ENCODE assay signal across 7 cellular contexts in genomic region chr7:72823765-72824732, GRCh38. TPM values are rescaled to one million over a fixed set of nuclear protein-coding genes. Genes with fewer than 3 reads are reported as not detected.
A peak's percentile ranks its signal among the peaks of the same experiment; 100 is the strongest.
DNase-seq lines count a peak whose midpoint lies in the region; ATAC-seq and TF ChIP-seq lines count a peak whose summit lies in the region.
"Not testable (repeated sequence)": the region's sequence is repeated elsewhere in the genome, so short reads cannot be mapped to it uniquely, and the experiment has no call there.

No MANE protein-coding gene starts in this region.

- CTCF ChIA-PET in WTC11 (lab: Charles Lee), result interaction anchor here (0.9 to 1.5 kb wide), 2 partner anchors 91 kb away, joined by 4 read pairs; no protein-coding TSS in a partner anchor

- H3K36me3 ChIP-seq in endodermal cell (ENCODE audit: control insufficient read depth, insufficient read depth, low read length); hepatocyte (replicated peaks; ENCODE audit: insufficient read depth, low read depth): not testable (repeated sequence)

- H3K36me3 Mint-ChIP-seq in WTC11, result peaks cover 15% of the 10 kb centered on the region
- H3K36me3 Mint-ChIP-seq in endodermal cell (ENCODE audit: low read depth); neural crest cell (ENCODE audit: low read depth): not testable (repeated sequence)

- H4K20me1 ChIP-seq in hepatocyte (ENCODE audit: insufficient read depth, poor library complexity, severe bottlenecking), result not testable (repeated sequence)

- H3K9me3 ChIP-seq in endodermal cell (ENCODE audit: control insufficient read depth, low read length); hepatocyte (ENCODE audit: low read depth): not testable (repeated sequence)

- not testable (repeated sequence) for H3K9ac ChIP-seq in endodermal cell (ENCODE audit: extremely low read depth, low read length, poor library complexity, severe bottlenecking)

- not testable (repeated sequence) for H2AFZ ChIP-seq in hepatocyte

- H3K9me2 ChIP-seq in hepatocyte (replicated peaks; ENCODE audit: insufficient read depth), result not testable (repeated sequence)

- H3K4me2 ChIP-seq in hepatocyte, result not testable (repeated sequence)

- not testable (repeated sequence) for ATAC-seq in WTC11

- H3K4me1 Mint-ChIP-seq in WTC11 (peaks cover 23% of the 10 kb centered on the region), neural crest cell (peaks cover 18% of the 10 kb centered on the region)
- H3K4me1 Mint-ChIP-seq in endodermal cell, result not testable (repeated sequence)

- H3K27me3 Mint-ChIP-seq in WTC11 (ENCODE audit: low read depth); endodermal cell (ENCODE audit: insufficient read depth); neural crest cell (ENCODE audit: low read depth): not testable (repeated sequence)

- POLR2A ChIA-PET in WTC11 (lab: Charles Lee), result not testable (repeated sequence)

- not testable (repeated sequence) for H3K4me3 ChIP-seq in endodermal cell (ENCODE audit: low read length); hepatocyte

- not testable (repeated sequence) for H3K9me3 Mint-ChIP-seq in WTC11, endodermal cell, neural crest cell

- H3K4me1 ChIP-seq in endodermal cell (ENCODE audit: control insufficient read depth, insufficient read depth, low read length); hepatocyte (ENCODE audit: insufficient read depth): not testable (repeated sequence)

- H3K27me3 ChIP-seq in endodermal cell (ENCODE audit: control insufficient read depth, insufficient read depth, low read length, poor library complexity, severe bottlenecking); hepatocyte: not testable (repeated sequence)

- not testable (repeated sequence) for H3K27ac ChIP-seq in endodermal cell (ENCODE audit: low read depth, low read length); hepatocyte

- H3K4me3 Mint-ChIP-seq in WTC11, endodermal cell: not testable (repeated sequence)
- peak overlapping the region; percentile 77 for H3K4me3 Mint-ChIP-seq in neural crest cell

- DNase-seq in DMS114 treated with DMSO at 0.1 percent for 48 hours (lab: John Stamatoyannopoulos, UW; ENCODE audit: unreplicated experiment) (peak; percentile 10), HS-5 (ENCODE audit: low read depth) (peak; percentile 41), NCI-H2196 (lab: John Stamatoyannopoulos, UW; ENCODE audit: unreplicated experiment) (peak; percentile 5)
- DNase-seq in WTC11 (ENCODE audit: low spot score); endodermal cell; hepatocyte (ENCODE audit: low spot score); neural crest cell (ENCODE audit: low read depth, low spot score): not testable (repeated sequence)

- TF ChIP-seq CTCF in WTC11 (IDR thresholded peaks at IDR 0.05) (peak; percentile 42), endodermal cell (conservative IDR thresholded peaks at IDR 0.05) (peak; percentile 70), hepatocyte (IDR thresholded peaks at IDR 0.05; ENCODE audit: poor library complexity) (peak; percentile 51), neural crest cell (conservative IDR thresholded peaks at IDR 0.05) (peak; percentile 63)

- 0 out of 2 replicates have a peak overlapping the region, but pooled peaks have one; percentile 37 for H3K27ac Mint-ChIP-seq in WTC11
- H3K27ac Mint-ChIP-seq in endodermal cell; neural crest cell (ENCODE audit: unreplicated experiment): not testable (repeated sequence)

- H3K79me2 ChIP-seq in hepatocyte, result not testable (repeated sequence)

- WGBS in endodermal cell (ENCODE audit: insufficient coverage in 1 of 2, insufficient read length in 1 of 2), 2 experiments, result 89% methylated on average over 8 of the region's 11 CpGs; no CpG with 5 or more reads in 1 of the 2 experiments
- WGBS in hepatocyte (ENCODE audit: low lambda C conversion rate, missing lambda C conversion rate), result 69% methylated on average over 10 of the region's 11 CpGs

RNA-seq across cellular contexts. Expression of gene TYW1B, which starts 4.0 kb away (rescaled TPM):
- total RNA-seq in WTC11 (2021) (5.6 to 6.7 TPM (median 5.7 TPM) in 3 replicates), endodermal cell (1 to 10 TPM; 3.7 to 3.9 TPM), hepatocyte (1.9 TPM in 2 replicates), neural crest cell (2.7 and 3.4 TPM in 2 replicates)
- 6.2 TPM for polyA plus RNA-seq in endodermal cell (2013, experiment 1 of 2)
- 5.5 TPM for polyA plus RNA-seq in endodermal cell (2013, experiment 2 of 2)
- polyA plus RNA-seq in hepatocyte, result 1.7 and 2.0 TPM in 2 replicates
